ENCODE assay signal across 22 cellular contexts in the genomic region with DNA sequence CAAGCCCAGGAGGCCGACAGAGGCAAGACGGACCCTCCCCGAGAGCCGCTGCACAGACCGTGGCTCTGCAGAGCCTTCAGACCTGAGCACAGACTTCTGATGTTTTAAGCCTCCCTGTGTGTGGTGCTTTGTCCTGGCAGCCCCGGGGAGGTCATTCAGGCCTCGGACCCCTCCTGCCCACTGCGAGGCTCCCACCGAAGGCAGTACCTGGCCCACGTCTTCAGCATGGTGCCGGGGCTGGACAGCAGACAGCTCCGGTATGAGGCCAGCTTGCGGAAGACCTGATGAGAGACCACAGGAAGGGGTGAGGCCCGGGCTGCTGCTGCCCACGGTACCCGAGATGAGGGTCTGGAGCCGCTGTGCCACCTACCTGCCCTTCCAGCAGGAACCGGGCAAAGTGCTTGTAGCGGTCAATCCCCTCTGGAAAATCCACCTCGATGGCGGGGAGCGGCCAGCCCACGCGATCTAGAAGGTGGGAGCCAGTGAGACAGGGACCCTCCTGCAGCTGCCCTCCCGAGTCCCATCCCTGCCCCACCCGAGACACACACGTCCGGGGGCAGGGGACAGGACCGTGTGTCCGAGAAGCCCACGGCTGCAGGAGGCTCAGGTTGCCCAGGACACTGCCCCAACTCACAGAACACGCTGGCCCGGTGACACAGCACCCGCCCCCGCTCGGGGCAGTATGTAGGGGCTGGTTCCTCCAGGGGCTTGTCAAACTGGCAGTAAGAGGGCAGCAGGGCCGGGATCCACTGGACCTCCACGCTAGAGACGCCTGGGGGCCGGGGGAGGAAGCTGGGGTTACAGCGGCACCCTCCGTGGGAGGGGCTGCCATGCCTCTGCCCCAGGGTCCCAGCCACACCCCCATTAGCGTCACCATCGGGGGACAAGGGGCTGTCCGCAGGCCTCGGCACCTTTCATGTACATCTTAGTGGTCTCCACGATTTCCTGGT. TPM values are rescaled to one million over a fixed set of nuclear protein-coding genes. Genes with fewer than 3 reads are reported as not detected.
DNase-seq lines count a peak whose midpoint lies in the region; ATAC-seq and TF ChIP-seq lines count a peak whose summit lies in the region.
"Had no signal": no experiment of that assay in that cellular context is flagged by ENCODE, and none has a peak within 500 bp of the region (broad histone marks: within the 10 kb centered on the region; RNA-seq: fewer than 3 reads in every experiment).

No MANE protein-coding gene starts in this region.

- POLR2A ChIA-PET in Caco-2 (lab: Charles Lee): no interaction called here

- H3K27me3 ChIP-seq in BLaER1: no peaks in the 10 kb centered on the region
- H3K27me3 ChIP-seq in Caco-2 (replicated peaks; ENCODE audit: control insufficient read depth, insufficient read depth, low read length): no peaks in the 10 kb centered on the region
- H3K27me3 ChIP-seq in mesenchymal stem cell (ENCODE audit: control insufficient read depth in 1 of 2, insufficient read depth in 1 of 2, low read length in 2 of 2): no peaks in the 10 kb centered on the region
- H3K27me3 ChIP-seq: MG63 had no signal

- no peak overlapping the region for H3K4ac ChIP-seq in mesenchymal stem cell (ENCODE audit: low read depth in 1 of 2, low read length in 2 of 2)

- no peak overlapping the region for H2BK12ac ChIP-seq in mesenchymal stem cell (ENCODE audit: low read length in 2 of 2)

- H4K91ac ChIP-seq in mesenchymal stem cell (ENCODE audit: low read length): peak overlapping the region; percentile 23

- H3K4me3 Mint-ChIP-seq in Caco-2 (ENCODE audit: unreplicated experiment): no peak overlapping the region
- H3K4me3 Mint-ChIP-seq: B cell; T-helper 1 cell treated with Interleukin-12 subunit alpha and Interleukin-12 subunit beta and Interleukin-4 antibody, amounts not matched to agents 30 μg/mL and 1 μg/mL, for 36 hours had no signal

- H3K27ac ChIP-seq in BLaER1: no peak overlapping the region
- no peak overlapping the region for H3K27ac ChIP-seq in mesenchymal stem cell (ENCODE audit: low read length, poor library complexity, severe bottlenecking)

- H3K23ac ChIP-seq in mesenchymal stem cell (ENCODE audit: low read length in 2 of 2): no peak overlapping the region

- H3K9ac ChIP-seq in BLaER1 (no peak overlapping the region), mesenchymal stem cell (ENCODE audit: low read length) (no peak overlapping the region)

- intact Hi-C loops in Caco-2 (cut with micrococcal nuclease; ENCODE audit: unreplicated experiment): no loop called here

- H3K36me3 Mint-ChIP-seq in Caco-2 (ENCODE audit: insufficient read depth, unreplicated experiment): peaks cover 42% of the 10 kb centered on the region

- H3K14ac ChIP-seq in mesenchymal stem cell (ENCODE audit: low read length in 2 of 2): no peak overlapping the region

- no peaks in the 10 kb centered on the region for H3K4me1 Mint-ChIP-seq in Caco-2 (ENCODE audit: low read depth, unreplicated experiment)
- H3K4me1 Mint-ChIP-seq: B cell had no signal

- peaks cover 9% of the 10 kb centered on the region for H3K9me3 ChIP-seq in BLaER1
- H3K9me3 ChIP-seq in Caco-2: no peaks in the 10 kb centered on the region
- H3K9me3 ChIP-seq in mesenchymal stem cell (ENCODE audit: control insufficient read depth, low read length): no peaks in the 10 kb centered on the region
- H3K9me3 ChIP-seq: MG63 had no signal

- H4K20me1 ChIP-seq in BLaER1: peaks cover 59% of the 10 kb centered on the region

- no peak overlapping the region for H2BK5ac ChIP-seq in mesenchymal stem cell (ENCODE audit: low read depth, low read length, poor library complexity, severe bottlenecking)

- DNase-seq in Caco-2 (no peak), HuH-7.5 (ENCODE audit: low spot score) (peak; percentile 1), mesenchymal stem cell (no peak), mucosa of gallbladder (ENCODE audit: low spot score) (no peak), HCEC 1CT (no peak)
- DNase-seq: GOT3, KG1, MG63, NCI-H1105 treated with DMSO at 0.1 percent for 48 hours, NCI-H146, NCI-H1930, NCI-H2107, NCI-H446, NCI-H526, RPMI8226, SHP77 treated with DMSO at 0.1 percent for 48 hours, SW 1271 had no signal

- CTCF ChIA-PET in Caco-2 (lab: Charles Lee): interaction anchor here (0.7 kb wide), 1 partner anchor 9 kb away, joined by 3 read pairs; no protein-coding TSS in a partner anchor

- WGBS in mesenchymal stem cell: 94% methylated on average over 47 of the region's 47 CpGs

- H2AFZ ChIP-seq in mesenchymal stem cell (ENCODE audit: low read depth, low read length): no peak overlapping the region

- H2BK15ac ChIP-seq in mesenchymal stem cell (ENCODE audit: low read depth, poor library complexity, severe bottlenecking): no peak overlapping the region

- TF ChIP-seq CTCF in Caco-2 (IDR thresholded peaks at IDR 0.05; ENCODE audit: insufficient read depth in 1 of 2, low read depth in 1 of 2, low read length in 1 of 2, severe bottlenecking in 1 of 2, unreplicated experiment in 1 of 2): no peak

- H3K27me3 Mint-ChIP-seq in Caco-2 (ENCODE audit: insufficient read depth, unreplicated experiment): no peaks in the 10 kb centered on the region
- H3K27me3 Mint-ChIP-seq: B cell had no signal

- H3K18ac ChIP-seq in mesenchymal stem cell (ENCODE audit: low read depth in 1 of 2, low read length in 2 of 2): no peak overlapping the region

- no peak for ATAC-seq in GM19351 (IDR thresholded peaks at IDR 0.05; ENCODE audit: unreplicated experiment)
- ATAC-seq: HCT116 had no signal

- peak overlapping the region; percentile 47 for H3K27ac Mint-ChIP-seq in Caco-2 (ENCODE audit: unreplicated experiment)
- H3K27ac Mint-ChIP-seq: B cell; T-helper 1 cell treated with Interleukin-12 subunit alpha and Interleukin-12 subunit beta and Interleukin-4 antibody, amounts not matched to agents 30 μg/mL and 1 μg/mL, for 36 hours had no signal

- peaks cover 9% of the 10 kb centered on the region for H3K79me1 ChIP-seq in mesenchymal stem cell (replicated peaks; ENCODE audit: low read length, poor library complexity, severe bottlenecking)

- H4K8ac ChIP-seq in mesenchymal stem cell (ENCODE audit: low read length): no peak overlapping the region

- no peaks in the 10 kb centered on the region for H3K9me3 Mint-ChIP-seq in Caco-2 (ENCODE audit: unreplicated experiment)
- H3K9me3 Mint-ChIP-seq: T-helper 1 cell treated with Interleukin-12 subunit alpha and Interleukin-12 subunit beta and Interleukin-4 antibody, amounts not matched to agents 30 μg/mL and 1 μg/mL, for 36 hours had no signal

- H2AK5ac ChIP-seq in mesenchymal stem cell (ENCODE audit: low read length, severe bottlenecking): no peak overlapping the region

- H3K4me2 ChIP-seq in BLaER1 (peak overlapping the region; percentile 89), mesenchymal stem cell (ENCODE audit: low read length, poor library complexity, severe bottlenecking) (no peak overlapping the region)

- BruUV-seq in Caco-2 (replicated peaks; lab: Mats Ljungman, UMichigan): no TSS peak

- H3K36me3 ChIP-seq in BLaER1 (peaks cover 73% of the 10 kb centered on the region), Caco-2 (ENCODE audit: control insufficient read depth, insufficient read depth, low read length) (peaks cover 1% of the 10 kb centered on the region; the same call in 1 of the 2 replicates), mesenchymal stem cell (ENCODE audit: control insufficient read depth in 1 of 2, insufficient read depth in 2 of 2, low read depth in 1 of 2, low read length in 2 of 2) (peaks cover 65 to 77% of the 10 kb centered on the region in 2 experiments)

- H3K4me3 ChIP-seq in BLaER1 (no peak overlapping the region), Caco-2 (ENCODE audit: low read depth, low read length) (no peak overlapping the region), mesenchymal stem cell (ENCODE audit: insufficient read depth in 1 of 2, low read depth in 1 of 2, low read length in 2 of 2) (no peak overlapping the region)
- H3K4me3 ChIP-seq: MG63 had no signal

- H2BK120ac ChIP-seq in mesenchymal stem cell (ENCODE audit: low read depth, low read length): no peak overlapping the region

- H3K4me1 ChIP-seq in BLaER1 (peaks cover 93% of the 10 kb centered on the region), Caco-2 (no peaks in the 10 kb centered on the region), mesenchymal stem cell (ENCODE audit: control insufficient read depth, insufficient read depth, low read depth, low read length) (peaks cover 8% of the 10 kb centered on the region)

RNA-seq across cellular contexts. Expression of gene UBC, which starts 35.6 kb away (rescaled TPM):
- total RNA-seq in Caco-2 (2022): 782 and 880 TPM in 2 replicates
- polyA plus RNA-seq in mesenchymal stem cell (2013, experiment 1 of 2): 1,267 TPM
- polyA plus RNA-seq in mesenchymal stem cell (2013, experiment 2 of 2): 1,268 TPM
- total RNA-seq in mucosa of gallbladder: 1,032 TPM

RNA-seq across cellular contexts. Expression of gene DHX37, which starts 38.9 kb away (rescaled TPM):
- total RNA-seq in Caco-2 (2022) (34.9 and 35.9 TPM in 2 replicates), mucosa of gallbladder (21.0 TPM)
- polyA plus RNA-seq in mesenchymal stem cell (2013, experiment 1 of 2): 6.0 TPM
- polyA plus RNA-seq in mesenchymal stem cell (2013, experiment 2 of 2): 6.0 TPM

RNA-seq across cellular contexts. Expression of gene BRI3BP, which starts 43.4 kb away (rescaled TPM):
- total RNA-seq in Caco-2 (2022) (19.6 and 20.6 TPM in 2 replicates), mucosa of gallbladder (39.9 TPM)
- 2.1 TPM for polyA plus RNA-seq in mesenchymal stem cell (2013, experiment 1 of 2)
- polyA plus RNA-seq in mesenchymal stem cell (2013, experiment 2 of 2): 2.2 TPM
